ENCODE assay signal across 16 cellular contexts in genomic region chr9:79578891-79579290, GRCh38. TPM values are rescaled to one million over a fixed set of nuclear protein-coding genes. Genes with fewer than 3 reads are reported as not detected.
DNase-seq lines count a peak whose midpoint lies in the region; ATAC-seq and TF ChIP-seq lines count a peak whose summit lies in the region.
"Had no signal": no experiment of that assay in that cellular context is flagged by ENCODE, and none has a peak within 500 bp of the region (broad histone marks: within the 10 kb centered on the region; RNA-seq: fewer than 3 reads in every experiment).

No MANE protein-coding gene starts in this region.

- no peaks in the 10 kb centered on the region for H3K27me3 ChIP-seq in BLaER1 treated with 17β-estradiol and CSF1 and Interleukin-3, amounts not matched to agents 10 nM and 100 nM
- H3K27me3 ChIP-seq: MG63 had no signal

- H3K4me1 ChIP-seq in BLaER1 treated with 17β-estradiol and CSF1 and Interleukin-3, amounts not matched to agents 10 nM and 100 nM = peaks cover 73 to 94% (median 86%) of the 10 kb centered on the region in 10 experiments
- H3K4me1 ChIP-seq: prostate gland had no signal

- no peak overlapping the region; a peak in 1 of 22 replicates for H3K9ac ChIP-seq in BLaER1 treated with 17β-estradiol and CSF1 and Interleukin-3, amounts not matched to agents 10 nM and 100 nM

- peak overlapping the region; percentile 63 to 98 (median 85) for H3K4me2 ChIP-seq in BLaER1 treated with 17β-estradiol and CSF1 and Interleukin-3, amounts not matched to agents 10 nM and 100 nM

- H3K4me3 ChIP-seq in BLaER1 treated with 17β-estradiol and CSF1 and Interleukin-3, amounts not matched to agents 10 nM and 100 nM = peak overlapping the region in 1 of 10 experiments; percentile 17; a peak in 1 of 20 replicates
- H3K4me3 ChIP-seq: prostate gland had no signal

- H3K36me3 Mint-ChIP-seq in chondrocyte (ENCODE audit: low read depth) = peaks cover 14% of the 10 kb centered on the region
- peaks cover 33% of the 10 kb centered on the region for H3K36me3 Mint-ChIP-seq in osteocyte (ENCODE audit: unreplicated experiment)

- peaks cover 25 to 100% (median 85%) of the 10 kb centered on the region in 11 experiments for H4K20me1 ChIP-seq in BLaER1 treated with 17β-estradiol and CSF1 and Interleukin-3, amounts not matched to agents 10 nM and 100 nM

- H3K27ac Mint-ChIP-seq in chondrocyte (ENCODE audit: unreplicated experiment) (peak overlapping the region; percentile 1), osteocyte (ENCODE audit: unreplicated experiment) (peak overlapping the region; percentile 89)

- H3K27me3 Mint-ChIP-seq in chondrocyte (ENCODE audit: low read depth) (no peaks in the 10 kb centered on the region), osteocyte (ENCODE audit: unreplicated experiment) (no peaks in the 10 kb centered on the region)

- H3K9me3 Mint-ChIP-seq in chondrocyte (ENCODE audit: low read depth) (no peaks in the 10 kb centered on the region), osteocyte (ENCODE audit: unreplicated experiment) (no peaks in the 10 kb centered on the region)

- peak overlapping the region in 2 of 11 experiments; percentile 2 to 48; a peak in 2 of 22 replicates for H3K27ac ChIP-seq in BLaER1 treated with 17β-estradiol and CSF1 and Interleukin-3, amounts not matched to agents 10 nM and 100 nM
- H3K27ac ChIP-seq: prostate gland had no signal

- H3K4me3 Mint-ChIP-seq in chondrocyte (ENCODE audit: unreplicated experiment) (no peak overlapping the region), osteocyte (ENCODE audit: unreplicated experiment) (no peak overlapping the region)

- H3K9me3 ChIP-seq in BLaER1 treated with 17β-estradiol and CSF1 and Interleukin-3, amounts not matched to agents 10 nM and 100 nM (replicated peaks in 1 of 11) = no peaks in the 10 kb centered on the region
- H3K9me3 ChIP-seq: MG63, prostate gland had no signal

- TF ChIP-seq CTCF in chondrocyte (IDR thresholded peaks at IDR 0.05) (no peak), osteocyte (IDR thresholded peaks at IDR 0.05) (no peak)

- H3K36me3 ChIP-seq in BLaER1 treated with 17β-estradiol and CSF1 and Interleukin-3, amounts not matched to agents 10 nM and 100 nM = peaks cover 14 to 83% (median 45%) of the 10 kb centered on the region in 11 experiments; a peak in 20 of 22 replicates
- H3K36me3 ChIP-seq: MG63, prostate gland had no signal

- DNase-seq in EL = peak; percentile 67
- DNase-seq in chondrocyte (ENCODE audit: low spot score) = no peak
- no peak for DNase-seq in osteocyte (ENCODE audit: extremely low spot score, unreplicated experiment)
- no peak for DNase-seq in DMS153 treated with DMSO at 0.1 percent for 48 hours (lab: John Stamatoyannopoulos, UW; ENCODE audit: unreplicated experiment)
- no peak for DNase-seq in stimulated activated CD4-positive, alpha-beta T cell treated with anti-CD3 and anti-CD28 coated beads, Interleukin-15, amount 100 ng/mL, for 24 hours
- DNase-seq: activated CD8-positive, alpha-beta memory T cell treated with anti-CD3 and anti-CD28 coated beads, Interleukin-2, amount 50 U/mL, for 48 hours; activated naive CD4-positive, alpha-beta T cell treated with anti-CD3 and anti-CD28 coated beads, Interleukin-2, amount 50 U/mL, for 16 hours; COR-L47; kidney; MG63; NCI-H510A; SIG-M5; T-helper 9 cell had no signal

- H3K4me1 Mint-ChIP-seq in chondrocyte (ENCODE audit: low read depth) (peaks cover 84% of the 10 kb centered on the region), osteocyte (ENCODE audit: unreplicated experiment) (peaks cover 76% of the 10 kb centered on the region)

- ATAC-seq in GM18867 (IDR thresholded peaks at IDR 0.05; ENCODE audit: unreplicated experiment) = no peak

RNA-seq across cellular contexts. Expression of gene TLE4, which starts 7.1 kb away (rescaled TPM):
- total RNA-seq in chondrocyte = 62.3 to 82.5 TPM (median 66.0 TPM) in 3 replicates
- total RNA-seq in osteocyte = 102 and 115 TPM in 2 replicates
